ENCODE assay signal across 8 cellular contexts in the genomic region with DNA sequence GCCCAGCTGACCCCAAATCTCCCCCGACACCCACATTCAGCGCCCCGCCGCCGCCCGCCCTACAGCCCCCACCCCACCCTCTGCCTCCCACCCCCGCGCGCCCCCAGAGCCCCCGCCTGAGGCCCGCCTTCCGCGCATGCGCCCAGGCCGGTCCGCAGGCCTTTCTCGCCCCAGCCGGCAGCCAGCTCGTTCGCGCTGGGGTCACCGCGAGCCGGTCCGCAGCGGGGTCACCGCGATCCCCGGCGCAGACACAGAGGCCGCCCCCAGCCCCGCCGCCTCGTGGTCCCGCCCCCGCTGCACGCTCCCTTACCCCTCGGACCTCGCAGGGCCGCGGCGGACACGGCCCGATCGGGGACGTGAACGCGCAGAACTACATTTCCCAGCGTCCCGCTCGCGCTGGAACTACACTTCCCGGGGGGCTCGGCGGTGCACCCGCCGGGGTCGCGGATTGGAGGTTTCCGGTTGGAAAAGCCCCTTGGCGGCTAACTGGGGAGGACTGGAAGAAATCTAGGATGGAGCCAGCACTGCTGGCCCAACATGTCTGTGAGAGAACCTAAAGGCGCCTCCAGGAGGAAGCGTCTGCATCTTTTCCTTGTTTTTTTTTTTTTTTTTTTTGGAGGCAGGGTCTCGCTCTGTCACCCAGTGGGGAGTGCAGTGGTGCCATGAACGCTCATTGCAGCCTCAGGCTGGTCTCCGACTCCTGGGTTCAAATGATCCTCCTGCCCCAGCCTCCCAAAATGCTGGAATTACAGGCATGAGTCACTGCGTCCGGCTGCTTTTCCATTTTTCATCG. TPM values are rescaled to one million over a fixed set of nuclear protein-coding genes. Genes with fewer than 3 reads are reported as not detected.
A peak's percentile ranks its signal among the peaks of the same experiment; 100 is the strongest.
DNase-seq lines count a peak whose midpoint lies in the region; ATAC-seq and TF ChIP-seq lines count a peak whose summit lies in the region.

TSS of gene ZNF605 (minus strand) at position 374 of the 793 bp plus-strand sequence. CDS start 10,671 bp downstream, outside the sequence.

- peak within 1 kb of the TSS; percentile 92 for H3K4me2 ChIP-seq in PC-3 (ENCODE audit: low read length)
- peak within 1 kb of the TSS; percentile 92 for H3K4me2 ChIP-seq in fibroblast of lung (ENCODE audit: extremely low read depth, insufficient read depth, low read length)

- POLR2A ChIA-PET in PC-3 (lab: Charles Lee; ENCODE audit: unreplicated experiment), result no interaction called here
- POLR2A ChIA-PET in naive thymus-derived CD4-positive, alpha-beta T cell (lab: Charles Lee), result interaction anchor here (0.7 to 2.4 kb wide), 4 partner anchors 31 to 871 kb away, joined by 3 to 13 read pairs (median 6); partner anchors contain the start of gene ZNF26

- H2AFZ ChIP-seq in PC-3 (ENCODE audit: low read length) (peak within 1 kb of the TSS; percentile 95), fibroblast of lung (ENCODE audit: low read length) (peak within 1 kb of the TSS; percentile 99)

- intact Hi-C loops in Calu3 (cut with micrococcal nuclease; ENCODE audit: unreplicated experiment), result no loop called here
- intact Hi-C loops in PC-3 (cut with micrococcal nuclease), result loop anchor here (1.0 to 2.0 kb wide), 2 partner anchors 30 to 47 kb away; partner anchors contain the start of gene ZNF26
- intact Hi-C loops in naive thymus-derived CD4-positive, alpha-beta T cell (cut with micrococcal nuclease), result loop anchor here (1.0 to 5.0 kb wide), 10 partner anchors 30 to 244 kb away; partner anchors contain the start of genes CHFR (in 2 of the 2), ZNF10 (in 2 of the 2), ZNF140 (in 2 of the 2) and ZNF26 (in 2 of the 2)

- TSS peak; percentile 76 for BruUV-seq in Calu3 (replicated peaks; lab: Mats Ljungman, UMichigan)
- TSS peak; percentile 82 for BruUV-seq in PC-3 (replicated peaks; lab: Mats Ljungman, UMichigan)

- no peaks in the 10 kb centered on the region for H4K20me1 ChIP-seq in PC-3 (ENCODE audit: low read length)
- H4K20me1 ChIP-seq in fibroblast of lung (ENCODE audit: control insufficient read depth, extremely low read depth, insufficient read depth, low read length), result no peaks in the 10 kb centered on the region

- TF ChIP-seq CTCF in Calu3 (IDR thresholded peaks at IDR 0.05; ENCODE audit: unreplicated experiment) (no peak), PC-3 (conservative IDR thresholded peaks at IDR 0.05; ENCODE audit: low read depth, low read length) (no peak), fibroblast of lung (conservative IDR thresholded peaks at IDR 0.05 in 1 of 2, IDR thresholded peaks at IDR 0.05 in 1 of 2; ENCODE audit: low read depth in 1 of 2, low read length in 2 of 2) (no peak)

- peaks cover 45% of the 10 kb centered on the region for H3K79me2 ChIP-seq in PC-3 (ENCODE audit: low read length)
- H3K79me2 ChIP-seq in fibroblast of lung (ENCODE audit: control insufficient read depth, insufficient read depth, low read length), result peaks cover 33% of the 10 kb centered on the region

- H3K36me3 ChIP-seq in PC-3 (ENCODE audit: low read depth, low read length) (peaks cover 24% of the 10 kb centered on the region), fibroblast of lung (ENCODE audit: control insufficient read depth, insufficient read depth, low read length) (no peaks in the 10 kb centered on the region)
- H3K36me3 ChIP-seq in naive thymus-derived CD4-positive, alpha-beta T cell (ENCODE audit: control insufficient read depth in 2 of 3, insufficient read depth in 3 of 3, low read length in 3 of 3), result peaks cover 0 to 4% (median 0%) of the 10 kb centered on the region in 3 experiments

- peaks cover 14% of the 10 kb centered on the region for H3K9me3 ChIP-seq in PC-3 (ENCODE audit: low read length)
- peaks cover 8% of the 10 kb centered on the region for H3K9me3 ChIP-seq in fibroblast of lung (ENCODE audit: control insufficient read depth, insufficient read depth, low read depth, low read length)
- peaks cover 0 to 12% (median 2%) of the 10 kb centered on the region in 3 experiments for H3K9me3 ChIP-seq in naive thymus-derived CD4-positive, alpha-beta T cell (ENCODE audit: control insufficient read depth in 2 of 3, low read length in 3 of 3)

- H3K9me3 Mint-ChIP-seq in Calu3 (ENCODE audit: low read depth, unreplicated experiment), result peaks cover 10% of the 10 kb centered on the region
- peaks cover 0 to 26% (median 8%) of the 10 kb centered on the region in 11 donors for H3K9me3 Mint-ChIP-seq in naive thymus-derived CD4-positive, alpha-beta T cell
- peaks cover 4% of the 10 kb centered on the region for H3K9me3 Mint-ChIP-seq in stimulated activated effector memory CD8-positive, alpha-beta T cell treated with anti-CD3 and anti-CD28 coated beads, Interleukin-12 subunit alpha, Interleukin-12 subunit beta, amount 100 ng/mL, for 72 hours

- peaks cover 27% of the 10 kb centered on the region for H3K4me1 Mint-ChIP-seq in Calu3 (ENCODE audit: low read depth, unreplicated experiment)
- peaks cover 19 to 53% (median 37%) of the 10 kb centered on the region in 7 donors for H3K4me1 Mint-ChIP-seq in naive thymus-derived CD4-positive, alpha-beta T cell
- peaks cover 36% of the 10 kb centered on the region for H3K4me1 Mint-ChIP-seq in stimulated activated effector memory CD8-positive, alpha-beta T cell treated with anti-CD3 and anti-CD28 coated beads, Interleukin-12 subunit alpha, Interleukin-12 subunit beta, amount 100 ng/mL, for 72 hours

- ATAC-seq in GM21381 (IDR thresholded peaks at IDR 0.05; ENCODE audit: unreplicated experiment), result peak; percentile 98
- ATAC-seq in PC-3, result peak; percentile 84
- ATAC-seq in naive thymus-derived CD4-positive, alpha-beta T cell, result peak; percentile 96
- ATAC-seq in stimulated activated effector memory CD8-positive, alpha-beta T cell treated with anti-CD3 and anti-CD28 coated beads, Interleukin-12 subunit alpha, Interleukin-12 subunit beta, amount 100 ng/mL, for 72 hours, result peak; percentile 92

- no peaks in the 10 kb centered on the region for H3K27me3 Mint-ChIP-seq in Calu3 (ENCODE audit: unreplicated experiment)
- H3K27me3 Mint-ChIP-seq in naive thymus-derived CD4-positive, alpha-beta T cell, result no peaks in the 10 kb centered on the region

- H3K4me3 ChIP-seq in PC-3 (ENCODE audit: low read length) (peak within 1 kb of the TSS; percentile 84), fibroblast of lung (replicated peaks in 1 of 4; ENCODE audit: control extremely low read depth in 1 of 4, insufficient read depth in 1 of 4, low read depth in 3 of 4, low read length in 4 of 4) (peak within 1 kb of the TSS; percentile 71 to 97 (median 91))
- peak within 1 kb of the TSS; percentile 100 for H3K4me3 ChIP-seq in naive thymus-derived CD4-positive, alpha-beta T cell (ENCODE audit: low read length)

- CTCF ChIA-PET in Calu3 (lab: Charles Lee) (interaction anchor here (0.6 to 1.3 kb wide), 7 partner anchors 25 to 236 kb away, joined by 3 to 9 read pairs (median 4); partner anchors contain the start of genes CHFR and GOLGA3), PC-3 (lab: Charles Lee) (no interaction called here)
- CTCF ChIA-PET in naive thymus-derived CD4-positive, alpha-beta T cell (lab: Charles Lee), result interaction anchor here (0.5 kb wide), 1 partner anchor 247 kb away, joined by 3 read pairs; no protein-coding TSS in a partner anchor

- H3K9ac ChIP-seq in PC-3 (ENCODE audit: low read length) (peak within 1 kb of the TSS; percentile 87), fibroblast of lung (ENCODE audit: insufficient read depth, low read length) (peak within 1 kb of the TSS; percentile 75)

- H3K27ac Mint-ChIP-seq in Calu3 (ENCODE audit: unreplicated experiment), result peak within 1 kb of the TSS; percentile 80
- peak within 1 kb of the TSS; percentile 83 to 96 (median 91) for H3K27ac Mint-ChIP-seq in naive thymus-derived CD4-positive, alpha-beta T cell
- H3K27ac Mint-ChIP-seq in stimulated activated effector memory CD8-positive, alpha-beta T cell treated with anti-CD3 and anti-CD28 coated beads, Interleukin-12 subunit alpha, Interleukin-12 subunit beta, amount 100 ng/mL, for 72 hours, result peak within 1 kb of the TSS; percentile 97

- H3K27ac ChIP-seq in PC-3 (ENCODE audit: low read length), result peak within 1 kb of the TSS; percentile 68
- H3K27ac ChIP-seq in fibroblast of lung (ENCODE audit: insufficient read depth, low read length), result peak within 1 kb of the TSS; percentile 72
- H3K27ac ChIP-seq in naive thymus-derived CD4-positive, alpha-beta T cell (ENCODE audit: low read depth, low read length), result peak within 1 kb of the TSS; percentile 85

- H3K27me3 ChIP-seq in PC-3 (ENCODE audit: low read length) (no peaks in the 10 kb centered on the region), fibroblast of lung (ENCODE audit: control insufficient read depth, insufficient read depth, low read length) (no peaks in the 10 kb centered on the region)
- H3K27me3 ChIP-seq in naive thymus-derived CD4-positive, alpha-beta T cell (ENCODE audit: control insufficient read depth in 2 of 2, insufficient read depth in 2 of 2, low read length in 2 of 2), result no peaks in the 10 kb centered on the region

- H3K36me3 Mint-ChIP-seq in Calu3 (ENCODE audit: insufficient read depth, unreplicated experiment), result peaks cover 51% of the 10 kb centered on the region
- H3K36me3 Mint-ChIP-seq in naive thymus-derived CD4-positive, alpha-beta T cell, result peaks cover 4 to 35% (median 19%) of the 10 kb centered on the region in 5 donors
- H3K36me3 Mint-ChIP-seq in stimulated activated effector memory CD8-positive, alpha-beta T cell treated with anti-CD3 and anti-CD28 coated beads, Interleukin-12 subunit alpha, Interleukin-12 subunit beta, amount 100 ng/mL, for 72 hours, result peaks cover 25% of the 10 kb centered on the region

- DNase-seq in Calu3 (peak; percentile 95), HUDEP-2 (lab: John Stamatoyannopoulos, UW; ENCODE audit: unreplicated experiment in 76 of 76) (peak in 70 of 76 experiments; percentile 11 to 79 (median 60)), PC-3 (peak; percentile 87), fibroblast of lung (ENCODE audit: low read depth in 2 of 2) (peak; percentile 90 to 91)
- peak; percentile 51 to 75 for DNase-seq in activated T-helper 1 cell treated with anti-CD3 and anti-CD28 coated beads, Interleukin-2, amount 50 U/mL, for 16 hours (ENCODE audit: low read depth in 1 of 2, low spot score in 1 of 2)
- DNase-seq in naive thymus-derived CD4-positive, alpha-beta T cell, result peak; percentile 72 to 89 (median 80)
- peak; percentile 74 to 93 for DNase-seq in stimulated activated effector memory CD8-positive, alpha-beta T cell treated with anti-CD3 and anti-CD28 coated beads, Interleukin-12 subunit alpha, Interleukin-12 subunit beta, amount 100 ng/mL, for 72 hours (ENCODE audit: low spot score in 2 of 2)

- H3F3A ChIP-seq in PC-3 (ENCODE audit: low read length, unreplicated experiment), result peaks cover 9% of the 10 kb centered on the region

- H3K4me1 ChIP-seq in PC-3 (ENCODE audit: insufficient read depth, low read length) (peaks cover 8% of the 10 kb centered on the region), fibroblast of lung (ENCODE audit: control insufficient read depth, extremely low read depth, insufficient read depth, low read length) (no peaks in the 10 kb centered on the region)
- peaks cover 6 to 7% of the 10 kb centered on the region in 2 donors for H3K4me1 ChIP-seq in naive thymus-derived CD4-positive, alpha-beta T cell (ENCODE audit: control insufficient read depth in 2 of 2, insufficient read depth in 2 of 2, low read length in 2 of 2)

- no peaks in the 10 kb centered on the region for H3K9me2 ChIP-seq in PC-3 (replicated peaks; ENCODE audit: low read length)

- H3K4me3 Mint-ChIP-seq in Calu3 (ENCODE audit: low read depth, unreplicated experiment), result peak within 1 kb of the TSS; percentile 67
- peak within 1 kb of the TSS; percentile 90 to 97 (median 95) for H3K4me3 Mint-ChIP-seq in naive thymus-derived CD4-positive, alpha-beta T cell
- peak within 1 kb of the TSS; percentile 96 for H3K4me3 Mint-ChIP-seq in stimulated activated effector memory CD8-positive, alpha-beta T cell treated with anti-CD3 and anti-CD28 coated beads, Interleukin-12 subunit alpha, Interleukin-12 subunit beta, amount 100 ng/mL, for 72 hours

RNA-seq across cellular contexts. Expression of gene ZNF605, which starts in this region (rescaled TPM):
- total RNA-seq in Calu3 (2022), result 31.1 and 32.8 TPM in 2 replicates
- total RNA-seq in PC-3 (2014; rRNA removed), result 5.9 and 8.6 TPM in 2 replicates
- total RNA-seq in fibroblast of lung, result 9.2 and 15.2 TPM in 2 replicates
- polyA plus RNA-seq in fibroblast of lung, result 6.4 and 9.7 TPM in 2 replicates
- 3.4 and 5.0 TPM in 2 replicates for polyA plus RNA-seq in fibroblast of lung (2012)
- 0.48 and 0.75 TPM in 2 replicates for polyA minus RNA-seq in fibroblast of lung (ENCODE audit: low replicate concordance)
- 10 to 100 TPM in 3 of 5 experiments, 1 to 10 TPM in 2; 5.4 to 17.8 (median 11.8) TPM for total RNA-seq in naive thymus-derived CD4-positive, alpha-beta T cell
- polyA plus RNA-seq in naive thymus-derived CD4-positive, alpha-beta T cell, result 1 to 10 TPM in 1 of 2 donors, under 1 TPM in 1; 0.98 to 1.6 TPM

Comparison
In these comparisons a context has a peak if more than half of its experiments do, and no peak if none do; other contexts are left out.
1. Peak in every context shown above with its lines: DNase-seq, ATAC-seq, H3K4me3 ChIP-seq and H3K27ac ChIP-seq.